Comparison of ENCODE assay signal across 14 cellular contexts in the genomic region with DNA sequence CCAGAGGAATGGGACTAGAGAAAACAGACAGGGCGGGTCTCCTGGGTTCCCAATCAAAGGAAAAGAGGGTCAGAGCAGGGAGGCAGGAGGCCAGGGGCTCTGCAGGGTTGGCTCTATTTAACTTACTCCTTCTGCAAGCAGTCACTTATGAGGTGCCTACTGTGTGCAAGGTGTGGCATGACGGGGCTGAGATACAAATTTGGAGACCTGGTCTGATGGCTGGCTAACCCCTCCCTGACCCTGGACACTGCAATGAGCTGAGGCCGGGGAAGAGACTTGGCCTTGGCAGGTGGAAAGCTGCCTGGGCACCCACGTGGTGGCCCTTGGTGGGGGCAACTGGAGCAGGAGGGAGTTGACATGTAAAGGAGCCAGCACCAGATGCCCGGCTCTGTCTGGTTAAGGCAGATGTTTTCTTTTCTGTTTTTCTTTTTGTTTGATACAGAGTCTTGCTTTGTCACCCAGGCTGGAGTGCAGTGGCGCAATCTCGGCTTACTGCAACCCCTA.
"Had no signal": no experiment of that assay in that cellular context is flagged by ENCODE, and none has a peak within 500 bp of the region (broad histone marks: within the 10 kb centered on the region; RNA-seq: fewer than 3 reads in every experiment).

No MANE protein-coding gene starts in this region.

- H3K4me3 ChIP-seq: coronary artery, heart left ventricle, vagina had no signal

- H3K27me3 ChIP-seq: heart left ventricle, vagina had no signal

- H3K36me3 ChIP-seq: heart left ventricle, vagina had no signal

- DNase-seq: activated B cell treated with CpG ODN at 0.5 μM for 24 hours; activated CD4-positive, alpha-beta T cell treated with anti-CD3 and anti-CD28 coated beads, Interleukin-2, amount 10 ng/mL, durations not matched to agents 24 days and 14 days; activated naive CD4-positive, alpha-beta T cell; caudate nucleus; effector CD4-positive, alpha-beta T cell; heart left ventricle; left ventricle myocardium superior; midbrain; naive thymus-derived CD8-positive, alpha-beta T cell; stimulated activated CD4-positive, alpha-beta T cell treated with anti-CD3 and anti-CD28 coated beads, Interleukin-15, amount 100 ng/mL, for 24 hours; stimulated activated CD4-positive, alpha-beta T cell treated with anti-CD3 and anti-CD28 coated beads, Interleukin-4, amount 100 ng/mL, for 4 hours; stimulated activated naive CD8-positive, alpha-beta T cell treated with anti-CD3 and anti-CD28 coated beads, Interleukin-15, amount 100 ng/mL, for 72 hours had no signal

- ATAC-seq: heart left ventricle; left ventricle myocardium superior; naive thymus-derived CD8-positive, alpha-beta T cell; stimulated activated naive CD8-positive, alpha-beta T cell treated with anti-CD3 and anti-CD28 coated beads, Interleukin-15, amount 100 ng/mL, for 72 hours had no signal

- H3K4me1 ChIP-seq: heart left ventricle, vagina had no signal

- H3K27ac ChIP-seq: coronary artery, heart left ventricle, vagina had no signal

- H3K9me3 ChIP-seq: heart left ventricle, vagina had no signal
